9 cellular contexts compared by ENCODE assay signal in the genomic region with DNA sequence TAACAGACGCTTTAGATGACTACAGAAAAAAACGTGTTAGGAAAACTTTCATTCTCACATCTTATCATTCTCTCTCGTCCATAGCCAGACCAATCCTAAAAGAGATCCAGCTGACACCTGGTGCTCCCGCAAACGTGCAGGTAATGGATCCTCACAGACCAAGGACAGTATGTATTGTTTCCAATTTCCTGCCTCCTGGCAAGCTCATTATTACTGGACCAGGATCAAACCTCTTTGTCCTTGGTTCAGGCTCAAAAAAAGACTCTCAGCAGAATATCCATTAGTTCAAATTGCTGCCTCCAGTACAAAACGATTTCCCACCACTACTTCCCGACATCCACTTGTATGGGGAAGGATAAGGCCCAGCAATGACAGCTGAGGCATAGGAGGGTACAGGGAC.
DNase-seq lines count a peak whose midpoint lies in the region; ATAC-seq and TF ChIP-seq lines count a peak whose summit lies in the region.
"Had no signal": no experiment of that assay in that cellular context is flagged by ENCODE, and none has a peak within 500 bp of the region (broad histone marks: within the 10 kb centered on the region; RNA-seq: fewer than 3 reads in every experiment).

No MANE protein-coding gene starts in this region.

- peaks cover 4% of the 10 kb centered on the region for H3K27me3 Mint-ChIP-seq in CD4-positive, CD25-positive, alpha-beta regulatory T cell
- H3K27me3 Mint-ChIP-seq in naive B cell = no peaks in the 10 kb centered on the region

- ATAC-seq in CD4-positive, CD25-positive, alpha-beta regulatory T cell (ENCODE audit: low read depth in 2 of 2) = no peak
- ATAC-seq in body of pancreas (no peak), naive B cell (ENCODE audit: low read depth in 2 of 2) (no peak), GM21786 (IDR thresholded peaks at IDR 0.05; ENCODE audit: unreplicated experiment) (no peak)

- TF ChIP-seq POLR2A in body of pancreas (IDR thresholded peaks at IDR 0.05) = no peak

- H3K27ac Mint-ChIP-seq in CD4-positive, CD25-positive, alpha-beta regulatory T cell = peak overlapping the region; percentile 94 to 99 (median 96)
- peak overlapping the region; percentile 3 to 93 (median 47) for H3K27ac Mint-ChIP-seq in naive B cell

- peaks cover 26% of the 10 kb centered on the region for H3K36me3 Mint-ChIP-seq in CD4-positive, CD25-positive, alpha-beta regulatory T cell
- H3K36me3 Mint-ChIP-seq in naive B cell = peaks cover 0 to 9% of the 10 kb centered on the region in 2 donors

- H3K27me3 ChIP-seq in CD4-positive, CD25-positive, alpha-beta regulatory T cell (ENCODE audit: control insufficient read depth, insufficient read depth, low read length) = no peaks in the 10 kb centered on the region
- H3K27me3 ChIP-seq in body of pancreas = no peaks in the 10 kb centered on the region

- peak overlapping the region in 3 of 4 donors; percentile 56 to 83 (median 74) for H3K4me3 Mint-ChIP-seq in CD4-positive, CD25-positive, alpha-beta regulatory T cell
- peak overlapping the region in 1 of 8 donors; percentile 30 for H3K4me3 Mint-ChIP-seq in naive B cell

- H3K9me3 ChIP-seq in CD4-positive, CD25-positive, alpha-beta regulatory T cell (ENCODE audit: control insufficient read depth in 2 of 2, low read length in 2 of 2) = no peaks in the 10 kb centered on the region
- H3K9me3 ChIP-seq in body of pancreas = no peaks in the 10 kb centered on the region

- peak overlapping the region; percentile 68 for H3K4me3 ChIP-seq in CD4-positive, CD25-positive, alpha-beta regulatory T cell (ENCODE audit: low read depth, low read length)
- H3K4me3 ChIP-seq in body of pancreas = no peak overlapping the region

- WGBS in body of pancreas, 2 donors = 10 to 23% methylated on average over 7 of the region's 7 CpGs

- TF ChIP-seq CTCF in body of pancreas (IDR thresholded peaks at IDR 0.05) = no peak

- intact Hi-C loops in body of pancreas (cut with DNase I) = no loop called here

- no peak for DNase-seq in CD4-positive, CD25-positive, alpha-beta regulatory T cell
- DNase-seq in NCI-H1417 treated with DMSO at 0.1 percent for 48 hours (lab: John Stamatoyannopoulos, UW) (peak; percentile 43), body of pancreas (no peak), naive B cell (no peak), activated gamma-delta T cell treated with Interleukin-2 at 50 U/mL for 16 hours (no peak), hepatic stellate cell (ENCODE audit: low spot score) (no peak)
- no peak for DNase-seq in activated CD8-positive, alpha-beta memory T cell treated with anti-CD3 and anti-CD28 coated beads, Interleukin-2, amount 50 U/mL, for 4 hours
- DNase-seq: activated CD4-positive, alpha-beta T cell treated with anti-CD3 and anti-CD28 coated beads for 48 hours had no signal

- peaks cover 25 to 90% (median 67%) of the 10 kb centered on the region in 4 donors for H3K4me1 Mint-ChIP-seq in CD4-positive, CD25-positive, alpha-beta regulatory T cell
- peaks cover 32 to 63% (median 42%) of the 10 kb centered on the region in 3 donors for H3K4me1 Mint-ChIP-seq in naive B cell

- peaks cover 57% of the 10 kb centered on the region for H3K4me1 ChIP-seq in CD4-positive, CD25-positive, alpha-beta regulatory T cell (ENCODE audit: control insufficient read depth, insufficient read depth, low read length, poor library complexity, severe bottlenecking)
- H3K4me1 ChIP-seq in body of pancreas = peaks cover 37% of the 10 kb centered on the region

- H3K9me3 Mint-ChIP-seq in CD4-positive, CD25-positive, alpha-beta regulatory T cell = no peaks in the 10 kb centered on the region
- no peaks in the 10 kb centered on the region for H3K9me3 Mint-ChIP-seq in naive B cell

- H3K27ac ChIP-seq in CD4-positive, CD25-positive, alpha-beta regulatory T cell (ENCODE audit: insufficient read depth, low read length, poor library complexity, severe bottlenecking) = peak overlapping the region; percentile 69
- H3K27ac ChIP-seq in body of pancreas = peak overlapping the region in 3 of 4 donors; percentile 32 to 64 (median 61)

- peaks cover 9% of the 10 kb centered on the region for H3K36me3 ChIP-seq in CD4-positive, CD25-positive, alpha-beta regulatory T cell (ENCODE audit: control insufficient read depth, insufficient read depth, low read length)
- H3K36me3 ChIP-seq in body of pancreas (replicated peaks in 1 of 2; ENCODE audit: insufficient read depth in 1 of 2, low read depth in 2 of 2) = no peaks in the 10 kb centered on the region
